ENCODE assay signal across 1 cellular context in genomic region chr16:2500937-2501750, GRCh38.
A peak's percentile ranks its signal among the peaks of the same experiment; 100 is the strongest.
TF ChIP-seq lines count a peak whose summit lies in the region.

No MANE protein-coding gene starts in this region.

TF ChIP-seq in HepG2, 621 proteins besides CTCF, POLR2A, EP300 and RAD21 (continued from another document and continues in another):
- peak; percentile 73 for TF ChIP-seq ZNF687 (CRISPR knock-in tag; IDR thresholded peaks at IDR 0.05)
- no peak for TF ChIP-seq RFX1 (IDR thresholded peaks at IDR 0.05)
- TF ChIP-seq ATF2 (CRISPR knock-in tag; IDR thresholded peaks at IDR 0.05) = peak; percentile 52; the same call in 1 of the 2 replicates
- no peak for TF ChIP-seq ZNF121 (CRISPR knock-in tag; IDR thresholded peaks at IDR 0.05)
- TF ChIP-seq FOXO1 (CRISPR knock-in tag; IDR thresholded peaks at IDR 0.05) = peak; percentile 18; the same call in 1 of the 2 replicates
- no peak for TF ChIP-seq ZNF292 (CRISPR knock-in tag; IDR thresholded peaks at IDR 0.05; ENCODE audit: borderline replicate concordance, low read depth)
- TF ChIP-seq ATM (IDR thresholded peaks at IDR 0.05; ENCODE audit: borderline replicate concordance) = no peak
- no peak for TF ChIP-seq NKX3-1 (CRISPR knock-in tag; IDR thresholded peaks at IDR 0.05)
- TF ChIP-seq XRCC5 (optimal IDR thresholded peaks at IDR 0.05; ENCODE audit: low read length) = peak; percentile 83
- peak; percentile 30; the same call in 1 of the 2 replicates for TF ChIP-seq RXRB (CRISPR knock-in tag; IDR thresholded peaks at IDR 0.05; ENCODE audit: borderline replicate concordance)
- TF ChIP-seq NFKB2 (CRISPR knock-in tag; IDR thresholded peaks at IDR 0.05; ENCODE audit: borderline replicate concordance) = peak; percentile 20; the same call in 1 of the 2 replicates
- no peak for TF ChIP-seq SNAPC4 (CRISPR knock-in tag; IDR thresholded peaks at IDR 0.05)
- no peak for TF ChIP-seq ZNF749 (CRISPR knock-in tag; IDR thresholded peaks at IDR 0.05; ENCODE audit: borderline replicate concordance)
- TF ChIP-seq ZNF24 (IDR thresholded peaks at IDR 0.05) = no peak
- peak; percentile 46 for TF ChIP-seq THAP11 (CRISPR knock-in tag; IDR thresholded peaks at IDR 0.05)
- peak; percentile 15; the same call in 1 of the 2 replicates for TF ChIP-seq ELF3 (CRISPR knock-in tag; IDR thresholded peaks at IDR 0.05)
- 0 out of 2 replicates have a peak, but pooled peaks have one; percentile 63 for TF ChIP-seq ZNF414 (CRISPR knock-in tag; IDR thresholded peaks at IDR 0.05)
- TF ChIP-seq ZGPAT (CRISPR knock-in tag; IDR thresholded peaks at IDR 0.05) = 0 out of 2 replicates have a peak, but pooled peaks have one; percentile 38
- no peak for TF ChIP-seq ZNF674 (CRISPR knock-in tag; IDR thresholded peaks at IDR 0.05; ENCODE audit: low read depth)
- TF ChIP-seq ZBTB2 (CRISPR knock-in tag; IDR thresholded peaks at IDR 0.05; ENCODE audit: low read depth) = no peak
- TF ChIP-seq ZNF276 (CRISPR knock-in tag; IDR thresholded peaks at IDR 0.05; ENCODE audit: low read depth) = no peak
- 0 out of 2 replicates have a peak, but pooled peaks have one; percentile 56 for TF ChIP-seq PITX1 (CRISPR knock-in tag; IDR thresholded peaks at IDR 0.05)
- TF ChIP-seq ZFY (CRISPR knock-in tag; IDR thresholded peaks at IDR 0.05) = peak; percentile 39; the same call in 1 of the 2 replicates
- TF ChIP-seq ZNF670 (CRISPR knock-in tag; IDR thresholded peaks at IDR 0.05; ENCODE audit: borderline replicate concordance) = peak; percentile 23; the same call in 1 of the 2 replicates
- TF ChIP-seq AKNA (CRISPR knock-in tag; IDR thresholded peaks at IDR 0.05; ENCODE audit: borderline replicate concordance) = no peak
- no peak for TF ChIP-seq ARID5B (CRISPR knock-in tag; IDR thresholded peaks at IDR 0.05)
- no peak for TF ChIP-seq CENPT (CRISPR knock-in tag; IDR thresholded peaks at IDR 0.05; ENCODE audit: low read depth)
